In the genomic region with DNA sequence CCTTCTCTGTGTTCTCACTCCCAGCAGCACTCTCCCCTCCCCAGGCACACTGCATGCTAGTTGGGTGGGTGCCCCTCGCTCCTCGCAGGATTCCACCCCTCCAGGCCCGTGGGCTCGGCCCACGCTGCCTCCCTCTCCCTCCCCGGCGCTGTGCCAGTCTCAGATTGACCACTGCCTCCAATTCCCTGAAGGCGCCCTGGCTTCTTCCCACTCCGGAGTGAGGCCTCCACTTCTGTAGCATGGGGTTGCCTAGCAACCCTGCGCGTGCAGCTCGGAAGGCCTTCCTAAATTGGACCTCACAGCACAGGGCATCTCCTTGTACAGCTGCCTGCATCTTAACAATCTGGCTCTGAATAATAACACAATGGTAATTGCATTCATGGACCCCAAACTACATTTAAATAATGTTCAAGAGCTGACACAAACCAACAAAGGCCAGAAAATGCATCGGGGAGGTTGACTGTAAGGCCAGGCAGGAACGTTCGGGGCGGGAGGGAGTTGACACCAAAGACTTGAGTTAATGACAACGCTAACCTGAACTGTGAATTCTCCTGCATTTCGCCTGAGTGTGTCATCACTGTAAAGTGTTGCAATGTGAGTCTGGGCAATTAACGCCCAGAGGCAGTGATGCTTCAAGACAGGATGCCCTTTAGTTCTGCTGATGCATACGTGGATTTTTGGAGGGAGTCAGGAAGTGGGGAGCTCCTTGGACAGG, we compare ENCODE assay signal across 15 cellular contexts.
A peak's percentile ranks its signal among the peaks of the same experiment; 100 is the strongest.
DNase-seq lines count a peak whose midpoint lies in the region; ATAC-seq and TF ChIP-seq lines count a peak whose summit lies in the region.
"Had no signal": no experiment of that assay in that cellular context is flagged by ENCODE, and none has a peak within 500 bp of the region (broad histone marks: within the 10 kb centered on the region; RNA-seq: fewer than 3 reads in every experiment).

No MANE protein-coding gene starts in this region.

- intact Hi-C loops in uterus (cut with DNase I; ENCODE audit: low total_unique reads), result no loop called here

- no peak for TF ChIP-seq CTCF in SK-N-SH (IDR thresholded peaks at IDR 0.05)
- TF ChIP-seq CTCF in kidney epithelial cell (IDR thresholded peaks at IDR 0.05; ENCODE audit: insufficient read depth, low read length, poor library complexity, severe bottlenecking), result no peak
- no peak for TF ChIP-seq CTCF in uterus (IDR thresholded peaks at IDR 0.05)

- no peak overlapping the region for H3K4me2 ChIP-seq in SK-N-SH

- H3K27ac ChIP-seq in SK-N-SH (ENCODE audit: low read depth in 2 of 2, low read length in 1 of 2) (peak overlapping the region in 1 of 2 experiments; percentile 81; a peak in 2 of 4 replicates), uterus (no peak overlapping the region)
- H3K27ac ChIP-seq: gastrocnemius medialis, lower lobe of right lung had no signal

- CTCF ChIA-PET in SK-N-SH (lab: Yijun Ruan, JAX), result interaction anchor here (0.7 to 2.3 kb wide), 6 partner anchors 18 to 260 kb away, joined by 3 to 10 read pairs (median 3); no protein-coding TSS in a partner anchor

- POLR2A ChIA-PET in SK-N-SH (lab: Yijun Ruan, JAX), result no interaction called here

- TF ChIP-seq RAD21 in SK-N-SH (IDR thresholded peaks at IDR 0.05; ENCODE audit: low read length), result no peak

- H3K27me3 ChIP-seq in SK-N-SH (ENCODE audit: insufficient read depth) (peaks cover 12% of the 10 kb centered on the region; the same call in 1 of the 2 replicates), kidney epithelial cell (ENCODE audit: control insufficient read depth, insufficient read depth, low read length) (peaks cover 5% of the 10 kb centered on the region), uterus (no peaks in the 10 kb centered on the region)
- H3K27me3 ChIP-seq: gastrocnemius medialis had no signal

- TF ChIP-seq POLR2A in uterus (IDR thresholded peaks at IDR 0.05), result no peak

- DNase-seq in SK-N-SH, result peak; percentile 67
- peak; percentile 48 for DNase-seq in astrocyte of the hippocampus (ENCODE audit: low read depth, low spot score)
- DNase-seq in kidney epithelial cell (ENCODE audit: low read depth), result peak; percentile 44
- peak; percentile 36 to 39 for DNase-seq in uterus
- no peak for DNase-seq in dermis blood vessel endothelial cell
- DNase-seq in stimulated activated CD4-positive, alpha-beta T cell treated with anti-CD3 and anti-CD28 coated beads, Interleukin-1b, Interleukin-23, amount 100 ng/mL, for 48 hours, result no peak
- DNase-seq in islet precursor cell, result no peak
- DNase-seq: activated CD4-positive, alpha-beta memory T cell treated with anti-CD3 and anti-CD28 coated beads, Interleukin-2, amount 10 ng/mL, durations not matched to agents 7 days and 5 days; activated naive CD4-positive, alpha-beta T cell treated with anti-CD3 and anti-CD28 coated beads, Interleukin-2, amount 10 ng/mL, durations not matched to agents 7 days and 5 days; EL; gastrocnemius medialis; Kasumi-1; lower lobe of right lung; T-helper 2 cell had no signal

- no peaks in the 10 kb centered on the region for H3K9me2 ChIP-seq in SK-N-SH

- TF ChIP-seq EP300 in SK-N-SH (IDR thresholded peaks at IDR 0.05; ENCODE audit: borderline replicate concordance in 1 of 2, low read depth in 1 of 2, low read length in 1 of 2), result no peak

- WGBS in SK-N-SH (ENCODE audit: low lambda C conversion rate), result 53% methylated on average over 20 of the region's 20 CpGs

- H2AFZ ChIP-seq in SK-N-SH (ENCODE audit: low read depth), result no peak overlapping the region

- H3K79me2 ChIP-seq in SK-N-SH (ENCODE audit: insufficient read depth), result no peaks in the 10 kb centered on the region

- no peaks in the 10 kb centered on the region for H3K9me3 ChIP-seq in SK-N-SH
- H3K9me3 ChIP-seq in uterus, result no peaks in the 10 kb centered on the region
- H3K9me3 ChIP-seq: gastrocnemius medialis, lower lobe of right lung had no signal

- no peaks in the 10 kb centered on the region for H3F3A ChIP-seq in SK-N-SH (replicated peaks; ENCODE audit: insufficient read depth)

- no peak overlapping the region; a peak in 1 of 4 replicates for H3K4me3 ChIP-seq in SK-N-SH (ENCODE audit: low read depth in 2 of 2, low read length in 1 of 2)
- no peak overlapping the region for H3K4me3 ChIP-seq in kidney epithelial cell (ENCODE audit: low read depth, low read length)
- H3K4me3 ChIP-seq in uterus, result no peak overlapping the region
- H3K4me3 ChIP-seq: gastrocnemius medialis, lower lobe of right lung had no signal

- H3K4me1 ChIP-seq in SK-N-SH (ENCODE audit: control insufficient read depth in 1 of 2, insufficient read depth in 2 of 2, low read depth in 1 of 2, low read length in 1 of 2) (peaks cover 0 to 47% of the 10 kb centered on the region in 2 experiments; a peak in 2 of 4 replicates), uterus (no peaks in the 10 kb centered on the region)
- H3K4me1 ChIP-seq: gastrocnemius medialis, lower lobe of right lung had no signal

- H3K36me3 ChIP-seq in SK-N-SH (replicated peaks in 1 of 2; ENCODE audit: control insufficient read depth in 1 of 2, insufficient read depth in 2 of 2, low read length in 1 of 2), result no peaks in the 10 kb centered on the region
- no peaks in the 10 kb centered on the region for H3K36me3 ChIP-seq in kidney epithelial cell (ENCODE audit: control insufficient read depth, insufficient read depth, low read length)
- H3K36me3 ChIP-seq in uterus, result no peaks in the 10 kb centered on the region
- H3K36me3 ChIP-seq: gastrocnemius medialis, lower lobe of right lung had no signal

- ATAC-seq in SK-N-SH treated with all-trans-retinoic acid at 6 μM for 48 hours, result no peak
- ATAC-seq: gastrocnemius medialis had no signal

- no peak overlapping the region for H3K9ac ChIP-seq in SK-N-SH

- H4K20me1 ChIP-seq in SK-N-SH (ENCODE audit: insufficient read depth), result no peaks in the 10 kb centered on the region

TF ChIP-seq in SK-N-SH, 30 proteins besides CTCF, POLR2A, EP300 and RAD21:
- no peak for TF ChIP-seq RCOR1 (IDR thresholded peaks at IDR 0.05; ENCODE audit: low read length)
- peak; percentile 41; the same call in 1 of the 2 replicates for TF ChIP-seq MXI1 (IDR thresholded peaks at IDR 0.05; ENCODE audit: low read depth, low read length)

TF ChIP-seq in SK-N-SH treated with all-trans-retinoic acid at 6 μM for 48 hours, 23 proteins besides CTCF, POLR2A, EP300 and RAD21:
- no peak for TF ChIP-seq ZC3H10 (CRISPR knock-in tag; IDR thresholded peaks at IDR 0.05)
TF ChIP-seq in SK-N-SH treated with all-trans-retinoic acid at 6 μM for 48 hours: peak in this region for 0.

Comparison
In these comparisons a context has a peak if more than half of its experiments do, and no peak if none do; other contexts are left out.
1. DNase-seq: peak in SK-N-SH (single experiment), astrocyte of the hippocampus (single experiment), kidney epithelial cell (single experiment) and uterus (2 of 2); none in dermis blood vessel endothelial cell (single experiment), stimulated activated CD4-positive, alpha-beta T cell treated with anti-CD3 and anti-CD28 coated beads, Interleukin-1b, Interleukin-23, amount 100 ng/mL, for 48 hours (single experiment) and islet precursor cell (single experiment).